Comparison of ENCODE assay signal across 19 cellular contexts in the genomic region with DNA sequence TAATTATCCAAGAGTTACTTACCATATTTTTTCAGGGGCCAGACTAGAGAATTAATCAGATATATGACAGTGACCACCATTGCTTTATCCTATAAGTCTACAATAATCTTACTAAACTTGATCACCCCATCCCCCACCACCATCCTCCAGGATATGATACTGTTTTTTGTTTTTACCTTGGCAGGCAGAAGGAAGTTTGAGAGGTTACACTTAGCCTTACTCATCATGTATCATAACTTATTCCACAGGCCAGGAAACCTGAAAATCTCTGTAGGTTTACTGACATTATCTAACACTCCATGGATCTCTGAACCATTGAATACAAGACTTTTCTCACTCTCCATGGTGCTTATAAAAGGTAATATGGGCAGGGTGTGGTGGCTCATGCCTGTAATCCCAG.
DNase-seq lines count a peak whose midpoint lies in the region; ATAC-seq, FAIRE-seq and TF ChIP-seq lines count a peak whose summit lies in the region.
"Had no signal": no experiment of that assay in that cellular context is flagged by ENCODE, and none has a peak within 500 bp of the region (broad histone marks: within the 10 kb centered on the region; RNA-seq: fewer than 3 reads in every experiment).

No MANE protein-coding gene starts in this region.

- intact Hi-C loops in dorsolateral prefrontal cortex (cut with DNase I) (loop anchor here in 1 of 2 donors (10.0 kb wide), 1 partner anchor 676 kb away; no protein-coding TSS in a partner anchor), breast epithelium (cut with DNase I; ENCODE audit: low total_unique reads) (no loop called here)

- ATAC-seq in foreskin keratinocyte (peak; percentile 8), HG03045 (IDR thresholded peaks at IDR 0.05; ENCODE audit: unreplicated experiment) (no peak)
- ATAC-seq: GM23338 had no signal

- TF ChIP-seq CTCF in bronchial epithelial cell (IDR thresholded peaks at IDR 0.05; ENCODE audit: insufficient read depth, low read length, severe bottlenecking) (no peak), foreskin keratinocyte (conservative IDR thresholded peaks at IDR 0.05) (no peak), dorsolateral prefrontal cortex (IDR thresholded peaks at IDR 0.05 in 54 of 56, conservative IDR thresholded peaks at IDR 0.05 in 2 of 56; ENCODE audit: low read depth in 1 of 56, partially characterized antibody in 56 of 56) (no peak), breast epithelium (IDR thresholded peaks at IDR 0.05) (no peak)

- H3K4me3 ChIP-seq in bronchial epithelial cell (ENCODE audit: low read depth, low read length) (no peak overlapping the region), dorsolateral prefrontal cortex (no peak overlapping the region), breast epithelium (no peak overlapping the region)
- H3K4me3 ChIP-seq: GM23338, HAP-1 had no signal

- H3K4me1 ChIP-seq in foreskin keratinocyte (no peaks in the 10 kb centered on the region), breast epithelium (no peaks in the 10 kb centered on the region)
- H3K4me1 ChIP-seq: HAP-1 had no signal

- FAIRE-seq in bronchial epithelial cell (lab: Jason Lieb, UNC) = no peak
- FAIRE-seq: G401.6, GM12892, GM19239, H54 had no signal

- no peaks in the 10 kb centered on the region for H3K27me3 ChIP-seq in bronchial epithelial cell (ENCODE audit: control insufficient read depth, insufficient read depth, low read length)
- H3K27me3 ChIP-seq in foreskin keratinocyte = no peaks in the 10 kb centered on the region
- no peaks in the 10 kb centered on the region for H3K27me3 ChIP-seq in dorsolateral prefrontal cortex
- H3K27me3 ChIP-seq in breast epithelium = no peaks in the 10 kb centered on the region

- TF ChIP-seq POLR2A in breast epithelium (IDR thresholded peaks at IDR 0.05) = no peak

- H3K27ac ChIP-seq in foreskin keratinocyte = no peak overlapping the region
- H3K27ac ChIP-seq in dorsolateral prefrontal cortex = no peak overlapping the region
- H3K27ac ChIP-seq in breast epithelium = no peak overlapping the region

- H3K36me3 ChIP-seq in bronchial epithelial cell (ENCODE audit: control insufficient read depth, insufficient read depth, low read length) = no peaks in the 10 kb centered on the region
- H3K36me3 ChIP-seq in breast epithelium = no peaks in the 10 kb centered on the region
- H3K36me3 ChIP-seq: HAP-1 had no signal

- peak; percentile 50 for DNase-seq in HT1080 (ENCODE audit: low read depth)
- DNase-seq in bronchial epithelial cell (ENCODE audit: low read depth) = peak; percentile 71
- peak in 1 of 2 donors; percentile 33 for DNase-seq in foreskin keratinocyte
- no peak for DNase-seq in dorsolateral prefrontal cortex
- DNase-seq in breast epithelium (ENCODE audit: low spot score in 2 of 2) = no peak
- DNase-seq: C1 segment of cervical spinal cord; Calu3; CD4-positive, alpha-beta memory T cell; COR-L47; DMS153; DND-41; HFFc6 had no signal

- no peaks in the 10 kb centered on the region for H3K9me3 ChIP-seq in breast epithelium
- H3K9me3 ChIP-seq: HAP-1 had no signal

Comparison
In these comparisons a context has a peak if more than half of its experiments do, and no peak if none do; other contexts are left out.
1. DNase-seq: peak in HT1080 (single experiment) and bronchial epithelial cell (single experiment); none in dorsolateral prefrontal cortex (0 of 10) and breast epithelium (0 of 2).